Comparison of ENCODE assay signal across 21 cellular contexts in genomic region chr14:23399136-23399535, GRCh38. TPM values are rescaled to one million over a fixed set of nuclear protein-coding genes. Genes with fewer than 3 reads are reported as not detected.
DNase-seq lines count a peak whose midpoint lies in the region; ATAC-seq and TF ChIP-seq lines count a peak whose summit lies in the region.
"Had no signal": no experiment of that assay in that cellular context is flagged by ENCODE, and none has a peak within 500 bp of the region (broad histone marks: within the 10 kb centered on the region; RNA-seq: fewer than 3 reads in every experiment).

No MANE protein-coding gene starts in this region.

- peaks cover 5% of the 10 kb centered on the region for H3K4me1 Mint-ChIP-seq in neural progenitor cell
- H3K4me1 Mint-ChIP-seq: CD4-positive, alpha-beta memory T cell had no signal

- peaks cover 18% of the 10 kb centered on the region for H3K27me3 Mint-ChIP-seq in neural progenitor cell (ENCODE audit: insufficient read depth, low read depth)

- WGBS in aorta, 2 donors = 88 to 92% methylated on average over 3 of the region's 3 CpGs

- H3K27me3 ChIP-seq in neural progenitor cell (peaks cover 6% of the 10 kb centered on the region), aorta (ENCODE audit: control insufficient read depth in 1 of 2, insufficient read depth in 2 of 2, low read length in 1 of 2) (no peaks in the 10 kb centered on the region)

- no peak for ATAC-seq in Right ventricle myocardium inferior
- ATAC-seq in left ventricle myocardium superior = peak; percentile 2
- no peak for ATAC-seq in aorta (ENCODE audit: low FRiP score)
- ATAC-seq in HG03025 (IDR thresholded peaks at IDR 0.05; ENCODE audit: low FRiP score, unreplicated experiment) = no peak
- ATAC-seq in HG02642 (IDR thresholded peaks at IDR 0.05; ENCODE audit: poor library complexity, unreplicated experiment) = no peak
- ATAC-seq: GM12878 had no signal

- H3F3A ChIP-seq in neural progenitor cell (ENCODE audit: low read depth) = no peaks in the 10 kb centered on the region

- H3K4me2 ChIP-seq in neural progenitor cell = no peak overlapping the region
- H3K4me2 ChIP-seq: BLaER1 had no signal

- H3K27ac ChIP-seq in neural progenitor cell = no peak overlapping the region
- no peak overlapping the region for H3K27ac ChIP-seq in aorta (ENCODE audit: low read depth in 1 of 2, low read length in 2 of 2)
- H3K27ac ChIP-seq: BLaER1 had no signal

- H3K36me3 ChIP-seq in neural progenitor cell (no peaks in the 10 kb centered on the region), aorta (ENCODE audit: control insufficient read depth in 1 of 2, insufficient read depth in 2 of 2, low read length in 1 of 2) (no peaks in the 10 kb centered on the region)
- H3K36me3 ChIP-seq: BLaER1 had no signal

- H3K4me3 Mint-ChIP-seq in neural progenitor cell = no peak overlapping the region
- H3K4me3 Mint-ChIP-seq: CD4-positive, alpha-beta memory T cell; H9 had no signal

- H3K9me3 ChIP-seq in neural progenitor cell (ENCODE audit: low read depth) (no peaks in the 10 kb centered on the region), aorta (ENCODE audit: control insufficient read depth, low read length) (no peaks in the 10 kb centered on the region)
- H3K9me3 ChIP-seq: BLaER1 had no signal

- no peaks in the 10 kb centered on the region for H3K36me3 Mint-ChIP-seq in neural progenitor cell
- H3K36me3 Mint-ChIP-seq: CD14-positive monocyte; CD4-positive, alpha-beta memory T cell had no signal

- intact Hi-C loops in Right ventricle myocardium inferior (cut with DNase I) = no loop called here
- intact Hi-C loops in cardiac septum (cut with DNase I) = no loop called here
- intact Hi-C loops in left ventricle myocardium superior (cut with micrococcal nuclease) = no loop called here
- intact Hi-C loops in aorta (cut with DNase I) = no loop called here

- H2AFZ ChIP-seq in neural progenitor cell (replicated peaks) = no peak overlapping the region

- peak; percentile 61 for DNase-seq in Right ventricle myocardium inferior (ENCODE audit: missing footprints)
- no peak for DNase-seq in cardiac septum (ENCODE audit: low spot score)
- peak; percentile 41 for DNase-seq in left ventricle myocardium superior
- no peak for DNase-seq in neural progenitor cell (ENCODE audit: low spot score)
- no peak for DNase-seq in aorta
- no peak for DNase-seq in NCI-H748 treated with DMSO at 0.1 percent for 48 hours (lab: John Stamatoyannopoulos, UW)
- DNase-seq: 8988T; CD4-positive, alpha-beta memory T cell; DND-41; EL; H9 had no signal

- H3K4me1 ChIP-seq in neural progenitor cell (no peaks in the 10 kb centered on the region), aorta (ENCODE audit: control insufficient read depth in 1 of 2, insufficient read depth in 2 of 2, low read length in 2 of 2) (no peaks in the 10 kb centered on the region)

- no peak overlapping the region for H3K9ac ChIP-seq in neural progenitor cell
- H3K9ac ChIP-seq: BLaER1 had no signal

- no peaks in the 10 kb centered on the region for H3K79me2 ChIP-seq in neural progenitor cell (ENCODE audit: low read depth)

- no peak overlapping the region for H3K4me3 ChIP-seq in neural progenitor cell
- H3K4me3 ChIP-seq in aorta (ENCODE audit: low read length in 2 of 2) = no peak overlapping the region
- H3K4me3 ChIP-seq: BLaER1, GM12878 had no signal

- H4K20me1 ChIP-seq in neural progenitor cell (ENCODE audit: low read depth) = no peaks in the 10 kb centered on the region

- no peak for TF ChIP-seq CTCF in neural progenitor cell (IDR thresholded peaks at IDR 0.05)

- H3K9me3 Mint-ChIP-seq in neural progenitor cell = peaks cover 6% of the 10 kb centered on the region
- H3K9me3 Mint-ChIP-seq: CD14-positive monocyte; CD4-positive, alpha-beta memory T cell; H9 had no signal

- H3K27ac Mint-ChIP-seq in neural progenitor cell = peak overlapping the region; percentile 37
- H3K27ac Mint-ChIP-seq: CD14-positive monocyte; CD4-positive, alpha-beta memory T cell had no signal

RNA-seq across cellular contexts. Expression of gene MYH6, which starts 8.9 kb away (rescaled TPM):
- 3,910 TPM for total RNA-seq in Right ventricle myocardium inferior
- total RNA-seq in cardiac septum = 170 TPM
- total RNA-seq in left ventricle myocardium superior = 4,258 TPM
- 0.03 TPM in 1 of 2 replicates, not detected in the other for total RNA-seq in neural progenitor cell (ENCODE audit: low replicate concordance)
- total RNA-seq in aorta = not detected
- 10 to 100 TPM in 1 of 2 donors, under 1 TPM in 1; 0.67 to 11.5 TPM for polyA plus RNA-seq in aorta
- total RNA-seq: A673; CD4-positive, alpha-beta memory T cell; G401; GM12878; H1; HT-29 had no signal
- polyA plus RNA-seq: AG04450; CD14-positive monocyte; CD4-positive, alpha-beta memory T cell had no signal

RNA-seq across cellular contexts. Expression of gene CMTM5, which starts 22.3 kb away (rescaled TPM):
- total RNA-seq in Right ventricle myocardium inferior = 0.92 TPM
- total RNA-seq in cardiac septum = not detected
- total RNA-seq in left ventricle myocardium superior = not detected
- 4.3 and 6.9 TPM in 2 replicates for total RNA-seq in neural progenitor cell (ENCODE audit: low replicate concordance)
- total RNA-seq in aorta = 1 to 10 TPM in 1 of 2 donors, not detected in 1; 4.1 TPM
- 1 to 10 TPM in 1 of 2 donors, under 1 TPM in 1; 0.50 to 1.5 TPM for polyA plus RNA-seq in aorta
- total RNA-seq: A673; CD4-positive, alpha-beta memory T cell; G401; GM12878; H1; H9; HT-29 had no signal
- polyA plus RNA-seq: CD4-positive, alpha-beta memory T cell; GM12878 had no signal

RNA-seq across cellular contexts. Expression of gene IL25, which starts 26.5 kb away (rescaled TPM):
- not detected for total RNA-seq in Right ventricle myocardium inferior
- not detected for total RNA-seq in cardiac septum
- total RNA-seq in left ventricle myocardium superior = not detected
- not detected in 2 replicates for total RNA-seq in neural progenitor cell (ENCODE audit: low replicate concordance)
- total RNA-seq in aorta = not detected
- polyA plus RNA-seq in aorta = not detected
- total RNA-seq: A673; CD4-positive, alpha-beta memory T cell; G401; GM12878; H1; H9; HT-29 had no signal
- polyA plus RNA-seq: AG04450; CD14-positive monocyte; CD4-positive, alpha-beta memory T cell; GM12878; H1 had no signal

RNA-seq across cellular contexts. Expression of gene EFS, which starts 34.2 kb away (rescaled TPM):
- total RNA-seq in Right ventricle myocardium inferior (4.0 TPM), cardiac septum (3.7 TPM), left ventricle myocardium superior (3.3 TPM), neural progenitor cell (ENCODE audit: low replicate concordance) (21.7 and 74.3 TPM in 2 replicates), aorta (10 to 100 TPM; 19.7 to 24.5 TPM)
- polyA plus RNA-seq in aorta = 10 to 100 TPM in 1 of 2 donors, 1 to 10 TPM in 1; 5.5 to 36.7 TPM
- total RNA-seq: CD4-positive, alpha-beta memory T cell; G401; HT-29 had no signal
- polyA plus RNA-seq: CD14-positive monocyte; CD4-positive, alpha-beta memory T cell; GM12878 had no signal

RNA-seq across cellular contexts. Expression of gene MYH7, which starts 36.3 kb away (rescaled TPM):
- 11,833 TPM for total RNA-seq in Right ventricle myocardium inferior
- total RNA-seq in cardiac septum = 13,582 TPM
- total RNA-seq in left ventricle myocardium superior = 12,717 TPM
- 0.19 TPM in 1 of 2 replicates, not detected in the other for total RNA-seq in neural progenitor cell (ENCODE audit: low replicate concordance)
- total RNA-seq in aorta = not detected
- 1 to 10 TPM in 1 of 2 donors, under 1 TPM in 1; 0.33 to 1.6 TPM for polyA plus RNA-seq in aorta
- total RNA-seq: A673; CD4-positive, alpha-beta memory T cell; G401; H1; H9; HT-29 had no signal
- polyA plus RNA-seq: AG04450; CD14-positive monocyte; CD4-positive, alpha-beta memory T cell; H1 had no signal

Comparison
In these comparisons a context has a peak if more than half of its experiments do, and no peak if none do; other contexts are left out.
1. DNase-seq: peak in Right ventricle myocardium inferior (single experiment) and left ventricle myocardium superior (single experiment); none in cardiac septum (single experiment), neural progenitor cell (single experiment), aorta (0 of 2) and NCI-H748 treated with DMSO at 0.1 percent for 48 hours (single experiment).
2. RNA of gene MYH6, which starts 8.9 kb away (total RNA-seq): 4,258 TPM in left ventricle myocardium superior (single experiment), 3,910 TPM in Right ventricle myocardium inferior (single experiment) and 170 TPM in cardiac septum (single experiment); 0.03 TPM in neural progenitor cell and not detected in aorta; every median in the first group is over 100 times any median in the second.